In genomic region chr12:9334026-9334692, GRCh38 we compare ENCODE assay signal across 23 cellular contexts.
A peak's percentile ranks its signal among the peaks of the same experiment; 100 is the strongest.
DNase-seq lines count a peak whose midpoint lies in the region; ATAC-seq, FAIRE-seq and TF ChIP-seq lines count a peak whose summit lies in the region.
"Had no signal": no experiment of that assay in that cellular context is flagged by ENCODE, and none has a peak within 500 bp of the region (broad histone marks: within the 10 kb centered on the region; RNA-seq: fewer than 3 reads in every experiment).

No MANE protein-coding gene starts in this region.

- FAIRE-seq in keratinocyte (lab: Jason Lieb, UNC), result peak; percentile 48

- POLR2A ChIA-PET in T-cell (lab: Charles Lee), result no interaction called here

- H3K9me3 ChIP-seq in MG63 (no peaks in the 10 kb centered on the region), keratinocyte (ENCODE audit: control insufficient read depth, low read depth, low read length) (no peaks in the 10 kb centered on the region), tibial nerve (peaks cover 0 to 13% (median 0%) of the 10 kb centered on the region in 4 donors)
- H3K9me3 ChIP-seq: prostate gland, SK-N-SH, tibial artery had no signal

- dilution Hi-C loops in keratinocyte (cut with MboI; ENCODE audit: extremely low pct_ligation_motif_present, low sequenced_read_pairs), result no loop called here

- WGBS in tibial nerve, 2 donors, result 32 to 46% methylated on average over 12 of the region's 12 CpGs

- peak overlapping the region; percentile 52 for H2AFZ ChIP-seq in keratinocyte (ENCODE audit: control insufficient read depth, low read length)

- CTCF ChIA-PET in T-cell (lab: Charles Lee), result interaction anchor here in 1 of 2 donors (0.6 kb wide), 1 partner anchor 1732 kb away, joined by 3 read pairs; no protein-coding TSS in a partner anchor

- peak overlapping the region in 3 of 5 experiments; percentile 63 to 90 (median 75) for H3K27ac Mint-ChIP-seq in brain
- H3K27ac Mint-ChIP-seq in stimulated activated effector memory CD8-positive, alpha-beta T cell treated with anti-CD3 and anti-CD28 coated beads, Interleukin-12 subunit alpha, Interleukin-12 subunit beta, amount 100 ng/mL, for 72 hours, result no peak overlapping the region
- H3K27ac Mint-ChIP-seq in T-cell, result no peak overlapping the region
- H3K27ac Mint-ChIP-seq: activated CD4-positive, alpha-beta memory T cell treated with anti-CD3 and anti-CD28 coated beads, Interleukin-2, amount 10 ng/mL, durations not matched to agents 7 days and 5 days; activated naive CD8-positive, alpha-beta T cell treated with anti-CD3 and anti-CD28 coated beads, Interleukin-2, amount 10 ng/mL, durations not matched to agents 7 days and 5 days; activated T-cell treated with anti-CD3 and anti-CD28 coated beads, Interleukin-2, amount 50 U/mL, for 72 hours; CD4-positive, alpha-beta T cell; naive thymus-derived CD4-positive, alpha-beta T cell; stimulated activated memory B cell treated with anti-CD40 and anti-IgM and Interleukin-4, amounts not matched to agents 10 μg/mL and 1 μg/mL and 100 μg/mL, for 72 hours had no signal

- no peak overlapping the region for H3K4me3 ChIP-seq in MG63
- H3K4me3 ChIP-seq in keratinocyte (ENCODE audit: control insufficient read depth in 2 of 3, extremely low read depth in 1 of 3, insufficient read depth in 2 of 3, low read depth in 1 of 3, low read length in 3 of 3), result no peak overlapping the region
- H3K4me3 ChIP-seq in tibial nerve, result no peak overlapping the region
- H3K4me3 ChIP-seq: prostate gland, spleen, tibial artery had no signal

- no peak for TF ChIP-seq POLR2A in tibial nerve (IDR thresholded peaks at IDR 0.05)

- H3K9me1 ChIP-seq in keratinocyte (ENCODE audit: control insufficient read depth, extremely low read depth, insufficient read depth, low read length), result no peaks in the 10 kb centered on the region

- peaks cover 4 to 12% (median 7%) of the 10 kb centered on the region in 5 experiments for H3K9me3 Mint-ChIP-seq in brain
- peaks cover 8% of the 10 kb centered on the region for H3K9me3 Mint-ChIP-seq in stimulated activated effector memory CD8-positive, alpha-beta T cell treated with anti-CD3 and anti-CD28 coated beads, Interleukin-12 subunit alpha, Interleukin-12 subunit beta, amount 100 ng/mL, for 72 hours
- H3K9me3 Mint-ChIP-seq in T-cell, result peaks cover 0 to 10% (median 7%) of the 10 kb centered on the region in 3 donors

- no peak for ATAC-seq in stimulated activated effector memory CD8-positive, alpha-beta T cell treated with anti-CD3 and anti-CD28 coated beads, Interleukin-12 subunit alpha, Interleukin-12 subunit beta, amount 100 ng/mL, for 72 hours
- ATAC-seq in T-cell (replicated peaks in 1 of 4) (no peak), GM21360 (IDR thresholded peaks at IDR 0.05; ENCODE audit: unreplicated experiment) (no peak)
- ATAC-seq: activated T-cell treated with anti-CD3 and anti-CD28 coated beads, Interleukin-2, amount 50 U/mL, for 72 hours; naive thymus-derived CD4-positive, alpha-beta T cell; stimulated activated memory B cell treated with anti-CD40 and anti-IgM and Interleukin-4, amounts not matched to agents 10 μg/mL and 1 μg/mL and 100 μg/mL, for 72 hours had no signal

- H3K27ac ChIP-seq in keratinocyte (ENCODE audit: control insufficient read depth, insufficient read depth, low read length) (no peak overlapping the region), tibial nerve (peak overlapping the region in 2 of 4 donors; percentile 24 to 71)
- H3K27ac ChIP-seq: prostate gland, spleen, tibial artery, VCaP had no signal

- peak overlapping the region; percentile 36 for H3K4me2 ChIP-seq in keratinocyte (ENCODE audit: control insufficient read depth, extremely low read depth, insufficient read depth, low read depth, low read length)
- H3K4me2 ChIP-seq: SK-N-SH had no signal

- peaks cover 4% of the 10 kb centered on the region for H3K27me3 Mint-ChIP-seq in brain
- H3K27me3 Mint-ChIP-seq in T-cell, result no peaks in the 10 kb centered on the region
- H3K27me3 Mint-ChIP-seq: activated CD4-positive, alpha-beta memory T cell treated with anti-CD3 and anti-CD28 coated beads, Interleukin-2, amount 10 ng/mL, durations not matched to agents 7 days and 5 days; CD4-positive, alpha-beta T cell; central memory CD8-positive, alpha-beta T cell; stimulated activated memory B cell treated with anti-CD40 and anti-IgM and Interleukin-4, amounts not matched to agents 10 μg/mL and 1 μg/mL and 100 μg/mL, for 72 hours had no signal

- H3K4me1 ChIP-seq in keratinocyte (ENCODE audit: control insufficient read depth, extremely low read depth, insufficient read depth, low read length) (peaks cover 10% of the 10 kb centered on the region), tibial nerve (peaks cover 0 to 5% (median 0%) of the 10 kb centered on the region in 4 donors)
- H3K4me1 ChIP-seq: prostate gland, tibial artery had no signal

- no peaks in the 10 kb centered on the region for H3K79me2 ChIP-seq in keratinocyte (ENCODE audit: control insufficient read depth, insufficient read depth, low read length)

- H3K36me3 Mint-ChIP-seq in brain (no peaks in the 10 kb centered on the region), T-cell (no peaks in the 10 kb centered on the region)
- H3K36me3 Mint-ChIP-seq in stimulated activated effector memory CD8-positive, alpha-beta T cell treated with anti-CD3 and anti-CD28 coated beads, Interleukin-12 subunit alpha, Interleukin-12 subunit beta, amount 100 ng/mL, for 72 hours, result no peaks in the 10 kb centered on the region
- H3K36me3 Mint-ChIP-seq: stimulated activated memory B cell treated with anti-CD40 and anti-IgM and Interleukin-4, amounts not matched to agents 10 μg/mL and 1 μg/mL and 100 μg/mL, for 72 hours had no signal

- peak; percentile 76 for DNase-seq in COLO829 (ENCODE audit: low spot score)
- peak; percentile 6 for DNase-seq in MG63
- DNase-seq in keratinocyte (ENCODE audit: low read depth, low spot score), result no peak
- no peak for DNase-seq in tibial nerve (ENCODE audit: low spot score in 2 of 2)
- no peak for DNase-seq in stimulated activated effector memory CD8-positive, alpha-beta T cell treated with anti-CD3 and anti-CD28 coated beads, Interleukin-12 subunit alpha, Interleukin-12 subunit beta, amount 100 ng/mL, for 72 hours (ENCODE audit: low spot score in 2 of 2)
- DNase-seq in T-cell, result no peak
- DNase-seq: activated CD4-positive, alpha-beta memory T cell treated with anti-CD3 and anti-CD28 coated beads, Interleukin-2, amount 10 ng/mL, durations not matched to agents 7 days and 5 days; activated naive CD8-positive, alpha-beta T cell treated with anti-CD3 and anti-CD28 coated beads, Interleukin-2, amount 10 ng/mL, durations not matched to agents 7 days and 5 days; activated T-cell treated with anti-CD3 and anti-CD28 coated beads, Interleukin-2, amount 50 U/mL, for 72 hours; CD4-positive, alpha-beta T cell; DMS79 treated with DMSO at 0.1 percent for 48 hours; naive thymus-derived CD4-positive, alpha-beta T cell; NCI-H187 treated with DMSO at 0.1 percent for 48 hours; NCI-H510A; SK-N-SH; spleen; tibial artery had no signal

- H3K36me3 ChIP-seq in MG63 (no peaks in the 10 kb centered on the region), keratinocyte (ENCODE audit: control insufficient read depth in 2 of 2, extremely low read depth in 1 of 2, insufficient read depth in 2 of 2, low read length in 2 of 2) (no peaks in the 10 kb centered on the region), tibial nerve (no peaks in the 10 kb centered on the region)
- H3K36me3 ChIP-seq: prostate gland, spleen, tibial artery had no signal

- no peak overlapping the region for H3K9ac ChIP-seq in keratinocyte (ENCODE audit: control insufficient read depth, extremely low read depth, insufficient read depth, low read length)
- H3K9ac ChIP-seq: SK-N-SH had no signal

- H3K4me3 Mint-ChIP-seq in brain, result no peak overlapping the region
- H3K4me3 Mint-ChIP-seq in stimulated activated effector memory CD8-positive, alpha-beta T cell treated with anti-CD3 and anti-CD28 coated beads, Interleukin-12 subunit alpha, Interleukin-12 subunit beta, amount 100 ng/mL, for 72 hours, result no peak overlapping the region
- no peak overlapping the region for H3K4me3 Mint-ChIP-seq in T-cell
- H3K4me3 Mint-ChIP-seq: activated CD4-positive, alpha-beta memory T cell treated with anti-CD3 and anti-CD28 coated beads, Interleukin-2, amount 10 ng/mL, durations not matched to agents 7 days and 5 days; activated naive CD8-positive, alpha-beta T cell treated with anti-CD3 and anti-CD28 coated beads, Interleukin-2, amount 10 ng/mL, durations not matched to agents 7 days and 5 days; activated T-cell treated with anti-CD3 and anti-CD28 coated beads, Interleukin-2, amount 50 U/mL, for 72 hours; CD4-positive, alpha-beta T cell; central memory CD8-positive, alpha-beta T cell; naive thymus-derived CD4-positive, alpha-beta T cell; stimulated activated memory B cell treated with anti-CD40 and anti-IgM and Interleukin-4, amounts not matched to agents 10 μg/mL and 1 μg/mL and 100 μg/mL, for 72 hours had no signal

- H3K4me1 Mint-ChIP-seq in brain, result peaks cover 12% of the 10 kb centered on the region
- H3K4me1 Mint-ChIP-seq in stimulated activated effector memory CD8-positive, alpha-beta T cell treated with anti-CD3 and anti-CD28 coated beads, Interleukin-12 subunit alpha, Interleukin-12 subunit beta, amount 100 ng/mL, for 72 hours, result peaks cover 8% of the 10 kb centered on the region
- H3K4me1 Mint-ChIP-seq in T-cell, result peaks cover 5% of the 10 kb centered on the region in 3 donors

- H3K27me3 ChIP-seq in MG63 (no peaks in the 10 kb centered on the region), keratinocyte (ENCODE audit: control insufficient read depth, extremely low read depth, insufficient read depth, low read length) (no peaks in the 10 kb centered on the region), tibial nerve (no peaks in the 10 kb centered on the region)
- H3K27me3 ChIP-seq: spleen, tibial artery had no signal

- no peak for TF ChIP-seq CTCF in brain (conservative IDR thresholded peaks at IDR 0.05)
- TF ChIP-seq CTCF in keratinocyte (optimal IDR thresholded peaks at IDR 0.05 in 1 of 3, IDR thresholded peaks at IDR 0.05 in 1 of 3, conservative IDR thresholded peaks at IDR 0.05 in 1 of 3; ENCODE audit: extremely low read depth in 1 of 3, insufficient read depth in 2 of 3, low read length in 3 of 3), result no peak
- no peak for TF ChIP-seq CTCF in tibial nerve (IDR thresholded peaks at IDR 0.05)

- H4K20me1 ChIP-seq in keratinocyte (ENCODE audit: control insufficient read depth, extremely low read depth, insufficient read depth, low read length), result no peaks in the 10 kb centered on the region

- TF ChIP-seq EP300 in tibial nerve (IDR thresholded peaks at IDR 0.05), result no peak

Comparison
In these comparisons a context has a peak if more than half of its experiments do, and no peak if none do; other contexts are left out.
1. DNase-seq: peak in COLO829 (single experiment) and MG63 (single experiment); none in keratinocyte (single experiment), tibial nerve (0 of 2), stimulated activated effector memory CD8-positive, alpha-beta T cell treated with anti-CD3 and anti-CD28 coated beads, Interleukin-12 subunit alpha, Interleukin-12 subunit beta, amount 100 ng/mL, for 72 hours (0 of 2) and T-cell (0 of 34).
2. H3K27ac Mint-ChIP-seq: peak in brain (3 of 5); none in stimulated activated effector memory CD8-positive, alpha-beta T cell treated with anti-CD3 and anti-CD28 coated beads, Interleukin-12 subunit alpha, Interleukin-12 subunit beta, amount 100 ng/mL, for 72 hours (single experiment) and T-cell (0 of 2).